In genomic region chr10:124262249-124262865, GRCh38 we compare ENCODE assay signal across 24 cellular contexts.
DNase-seq lines count a peak whose midpoint lies in the region; ATAC-seq, FAIRE-seq and TF ChIP-seq lines count a peak whose summit lies in the region.
"Had no signal": no experiment of that assay in that cellular context is flagged by ENCODE, and none has a peak within 500 bp of the region (broad histone marks: within the 10 kb centered on the region; RNA-seq: fewer than 3 reads in every experiment).

No MANE protein-coding gene starts in this region.

- no peak for FAIRE-seq in HepG2 (lab: Jason Lieb, UNC)
- FAIRE-seq: RCC 7860 had no signal

- H3F3A ChIP-seq in smooth muscle cell (ENCODE audit: low read depth) = no peaks in the 10 kb centered on the region

- RAD21 ChIA-PET in HCT116 (lab: Charles Lee; ENCODE audit: low non-redundant PET in 1 of 2, low total read pairs in 2 of 2, uncharacterized antibody in 2 of 2, unreplicated experiment in 2 of 2) = interaction anchor here in 1 of 2 experiments (1.2 kb wide), 1 partner anchor 127 kb away, joined by 3 read pairs; no protein-coding TSS in a partner anchor

- intact Hi-C loops in HCT116 (cut with micrococcal nuclease) (no loop called here), HepG2 (cut with micrococcal nuclease; ENCODE audit: unreplicated experiment) (no loop called here)

- H3K4me1 ChIP-seq in HCT116 (ENCODE audit: control insufficient read depth in 1 of 2, insufficient read depth in 2 of 2, low read length in 2 of 2) (peaks cover 0 to 1% of the 10 kb centered on the region in 2 experiments; a peak in 1 of 4 replicates), HepG2 (ENCODE audit: insufficient read depth, low read length) (no peaks in the 10 kb centered on the region), smooth muscle cell (ENCODE audit: low read depth) (no peaks in the 10 kb centered on the region)
- H3K4me1 ChIP-seq: parathyroid adenoma, upper lobe of right lung had no signal

- no peaks in the 10 kb centered on the region for H3K27me3 ChIP-seq in HCT116 (ENCODE audit: insufficient read depth, low read length)
- peaks cover 16 to 58% of the 10 kb centered on the region in 2 experiments for H3K27me3 ChIP-seq in HepG2 (ENCODE audit: control insufficient read depth in 1 of 2, insufficient read depth in 2 of 2, low read length in 2 of 2)
- H3K27me3 ChIP-seq in smooth muscle cell (ENCODE audit: low read depth) = no peaks in the 10 kb centered on the region
- H3K27me3 ChIP-seq: upper lobe of right lung had no signal

- in situ Hi-C loops in HepG2 (cut with HindIII; ENCODE audit: extremely low pct_ligation_motif_present, low pct_unique_long_range_greater_than_20kb) = loop anchor here (5.0 to 25.0 kb wide), 2 partner anchors 125 to 275 kb away; no protein-coding TSS in a partner anchor

- no peaks in the 10 kb centered on the region for H3K79me2 ChIP-seq in HCT116 (ENCODE audit: insufficient read depth, low read length)
- H3K79me2 ChIP-seq in HepG2 (ENCODE audit: insufficient read depth, low read length) = no peaks in the 10 kb centered on the region
- no peaks in the 10 kb centered on the region for H3K79me2 ChIP-seq in smooth muscle cell (ENCODE audit: low read depth)
- H3K79me2 ChIP-seq: parathyroid adenoma had no signal

- H4K20me1 ChIP-seq in HCT116 (ENCODE audit: insufficient read depth) = no peaks in the 10 kb centered on the region
- no peaks in the 10 kb centered on the region for H4K20me1 ChIP-seq in HepG2 (ENCODE audit: insufficient read depth, low read length)
- H4K20me1 ChIP-seq in smooth muscle cell (ENCODE audit: low read depth) = no peaks in the 10 kb centered on the region

- TF ChIP-seq EP300 in HepG2 (IDR thresholded peaks at IDR 0.05; ENCODE audit: low read depth in 2 of 2, low read length in 2 of 2) = no peak
- TF ChIP-seq EP300 in HepG2 (CRISPR knock-in tag; IDR thresholded peaks at IDR 0.05; ENCODE audit: borderline replicate concordance) = no peak

- no peak overlapping the region for H3K4me3 ChIP-seq in HCT116 (replicated peaks in 1 of 2; ENCODE audit: low read depth in 1 of 2, low read length in 2 of 2)
- H3K4me3 ChIP-seq in HepG2 (replicated peaks in 1 of 3; ENCODE audit: insufficient read depth in 1 of 3, low read depth in 2 of 3, low read length in 3 of 3) = no peak overlapping the region
- H3K4me3 ChIP-seq in retinal pigment epithelial cell (ENCODE audit: low read length) = no peak overlapping the region
- no peak overlapping the region for H3K4me3 ChIP-seq in smooth muscle cell
- H3K4me3 ChIP-seq: SK-N-MC, upper lobe of right lung had no signal

- ATAC-seq in HCT116 (no peak), HepG2 (no peak; the same call in 2 of the 3 replicates)
- ATAC-seq: natural killer cell, upper lobe of right lung had no signal

- CTCF ChIA-PET in HCT116 (lab: Charles Lee) (interaction anchor here (0.7 kb wide), 1 partner anchor 127 kb away, joined by 3 read pairs; no protein-coding TSS in a partner anchor), HepG2 (lab: Yijun Ruan, JAX; ENCODE audit: low intra/inter-chr PET ratio, low total read pairs) (no interaction called here)

- TF ChIP-seq RAD21 in HCT116 (IDR thresholded peaks at IDR 0.05; ENCODE audit: low read depth) (peak; percentile 37), HepG2 (CRISPR knock-in tag; IDR thresholded peaks at IDR 0.05) (no peak)

- POLR2A ChIA-PET in HCT116 (lab: Charles Lee) = no interaction called here
- POLR2A ChIA-PET in HepG2 (lab: Yijun Ruan, JAX) = no interaction called here

- 6% methylated on average over 8 of the region's 11 CpGs for WGBS in HepG2 (ENCODE audit: low lambda C conversion rate)
- WGBS in smooth muscle cell (ENCODE audit: low lambda C conversion rate) = 92% methylated on average over 11 of the region's 11 CpGs

- H3K9ac ChIP-seq in HCT116 (ENCODE audit: low read length) = no peak overlapping the region
- H3K9ac ChIP-seq in HepG2 (ENCODE audit: insufficient read depth, low read depth, low read length) = no peak overlapping the region
- no peak overlapping the region for H3K9ac ChIP-seq in smooth muscle cell (ENCODE audit: low read depth)
- H3K9ac ChIP-seq: KMS-11, parathyroid adenoma had no signal

- TF ChIP-seq POLR2A in HCT116 (IDR thresholded peaks at IDR 0.05; ENCODE audit: borderline replicate concordance, extremely low read depth, insufficient read depth, insufficient read length) (no peak), HepG2 (IDR thresholded peaks at IDR 0.05; ENCODE audit: insufficient read depth in 1 of 2, low read depth in 2 of 2, low read length in 2 of 2) (no peak)

- H3K36me3 ChIP-seq in HCT116 (ENCODE audit: control insufficient read depth in 1 of 2, insufficient read depth in 2 of 2, low read length in 2 of 2) (no peaks in the 10 kb centered on the region), HepG2 (replicated peaks in 1 of 2; ENCODE audit: control insufficient read depth in 1 of 2, insufficient read depth in 2 of 2, low read length in 2 of 2) (no peaks in the 10 kb centered on the region), smooth muscle cell (ENCODE audit: low read depth) (no peaks in the 10 kb centered on the region)
- H3K36me3 ChIP-seq: upper lobe of right lung had no signal

- H3K27ac ChIP-seq in HCT116 (ENCODE audit: low read depth, low read length) = no peak overlapping the region
- H3K27ac ChIP-seq in HepG2 (ENCODE audit: extremely low read length, insufficient read depth, low read length) = no peak overlapping the region
- H3K27ac ChIP-seq in smooth muscle cell (ENCODE audit: low read depth) = no peak overlapping the region
- H3K27ac ChIP-seq: KMS-11, parathyroid adenoma, SK-N-MC, upper lobe of right lung had no signal

- H3K9me3 ChIP-seq in HCT116 (ENCODE audit: control insufficient read depth in 1 of 2, insufficient read depth in 1 of 2, low read depth in 1 of 2, low read length in 2 of 2) = peaks cover 0 to 7% of the 10 kb centered on the region in 2 experiments; a peak in 1 of 4 replicates
- H3K9me3 ChIP-seq in HepG2 (ENCODE audit: low read length) = no peaks in the 10 kb centered on the region
- H3K9me3 ChIP-seq in smooth muscle cell (replicated peaks; ENCODE audit: low read depth) = no peaks in the 10 kb centered on the region
- H3K9me3 ChIP-seq: upper lobe of right lung had no signal

- BruUV-seq in HCT116 (replicated peaks; lab: Mats Ljungman, UMichigan) (no TSS peak), HepG2 (replicated peaks; lab: Mats Ljungman, UMichigan) (no TSS peak)

- H2AFZ ChIP-seq in HCT116 (ENCODE audit: low read depth, low read length, poor library complexity, severe bottlenecking) (no peak overlapping the region), HepG2 (ENCODE audit: low read length) (no peak overlapping the region), smooth muscle cell (ENCODE audit: low read depth) (no peak overlapping the region)
- H2AFZ ChIP-seq: parathyroid adenoma had no signal

- DNase-seq in HCT116 (ENCODE audit: low read depth, low spot score) (no peak), dermis blood vessel endothelial cell (peak; percentile 36), HepG2 (ENCODE audit: low spot score) (no peak), retinal pigment epithelial cell (ENCODE audit: low read depth) (no peak), GF-D8 (lab: John Stamatoyannopoulos, UW) (no peak), GDM1 (lab: John Stamatoyannopoulos, UW) (no peak), smooth muscle cell (lab: John Stamatoyannopoulos, UW; ENCODE audit: unreplicated experiment) (no peak)
- no peak for DNase-seq in activated CD8-positive, alpha-beta memory T cell treated with anti-CD3 and anti-CD28 coated beads, Interleukin-2, amount 50 U/mL, for 48 hours
- DNase-seq: activated CD4-positive, alpha-beta memory T cell treated with anti-CD3 and anti-CD28 coated beads, Interleukin-2, amount 10 ng/mL, durations not matched to agents 7 days and 5 days; activated CD4-positive, CD25-positive, alpha-beta regulatory T cell; activated naive CD4-positive, alpha-beta T cell treated with anti-CD3 and anti-CD28 coated beads for 36 hours; central memory CD4-positive, alpha-beta T cell; DMS79 treated with DMSO at 0.1 percent for 48 hours; effector CD8-positive, alpha-beta T cell; MV-4-11; natural killer cell; NCI-H187; NCI-H446; stimulated activated CD4-positive, alpha-beta T cell treated with anti-CD3 and anti-CD28 coated beads, Interleukin-4, amount 100 ng/mL, for 4 hours had no signal

- no peaks in the 10 kb centered on the region for H3K9me2 ChIP-seq in HCT116 (ENCODE audit: insufficient read depth)

- TF ChIP-seq CTCF in HCT116 (IDR thresholded peaks at IDR 0.05 in 2 of 3, conservative IDR thresholded peaks at IDR 0.05 in 1 of 3; ENCODE audit: borderline replicate concordance in 1 of 3, insufficient read depth in 1 of 3, low read depth in 2 of 3, low read length in 2 of 3) (no peak), HepG2 (CRISPR knock-in tag; IDR thresholded peaks at IDR 0.05) (peak; percentile 40), retinal pigment epithelial cell (conservative IDR thresholded peaks at IDR 0.05; ENCODE audit: low read depth, low read length) (peak; percentile 30), smooth muscle cell (IDR thresholded peaks at IDR 0.05; ENCODE audit: borderline replicate concordance, insufficient read depth, poor library complexity, severe bottlenecking) (no peak)

- H3K4me2 ChIP-seq in HCT116 (ENCODE audit: low read length) (no peak overlapping the region), HepG2 (ENCODE audit: low read depth, low read length) (no peak overlapping the region), smooth muscle cell (no peak overlapping the region)
- H3K4me2 ChIP-seq: KMS-11 had no signal

TF ChIP-seq in HCT116, 20 proteins besides CTCF, POLR2A, EP300 and RAD21 (continues in another document):
- TF ChIP-seq CBX3 (IDR thresholded peaks at IDR 0.05; ENCODE audit: low read depth) (no peak), TCF7L2 (IDR thresholded peaks at IDR 0.05; ENCODE audit: borderline replicate concordance, extremely low read depth, insufficient read depth, insufficient read length) (no peak), FOSL1 (IDR thresholded peaks at IDR 0.05; ENCODE audit: low read depth) (no peak), EZH2 (IDR thresholded peaks at IDR 0.05) (no peak), CEBPB (IDR thresholded peaks at IDR 0.05; ENCODE audit: low read depth) (no peak), ZFX (IDR thresholded peaks at IDR 0.05) (no peak), SP1 (IDR thresholded peaks at IDR 0.05; ENCODE audit: low read depth) (no peak), EZH2phosphoT487 (IDR thresholded peaks at IDR 0.05; ENCODE audit: borderline replicate concordance) (no peak), SRF (IDR thresholded peaks at IDR 0.05; ENCODE audit: low read depth) (no peak)

TF ChIP-seq in HepG2, 621 proteins besides CTCF, POLR2A, EP300 and RAD21 (continues in another document):
- TF ChIP-seq HNRNPL (IDR thresholded peaks at IDR 0.05; ENCODE audit: low read depth, low read length) (0 out of 2 replicates have a peak, but pooled peaks have one; percentile 28), KMT2B (CRISPR knock-in tag; IDR thresholded peaks at IDR 0.05) (no peak), MTERF4 (CRISPR knock-in tag; IDR thresholded peaks at IDR 0.05) (no peak)

Comparison
In these comparisons a context has a peak if more than half of its experiments do, and no peak if none do; other contexts are left out.
1. CTCF ChIP-seq: peak in HepG2 (single experiment) and retinal pigment epithelial cell (single experiment); none in HCT116 (0 of 3) and smooth muscle cell (single experiment).
2. Of the 20 proteins assayed by ChIP-seq in both HepG2 and HCT116: peak only in HepG2: CTCF; only in HCT116: RAD21; in both: none; in neither: 18.